Comparison of ENCODE assay signal across 1 cellular context in genomic region chr15:78872972-78873795, GRCh38.
TF ChIP-seq lines count a peak whose summit lies in the region.

No MANE protein-coding gene starts in this region.

TF ChIP-seq in GM23338, 12 proteins besides CTCF, POLR2A, EP300 and RAD21 (continued from another document):
- TF ChIP-seq REST (IDR thresholded peaks at IDR 0.05; ENCODE audit: unreplicated experiment), result no peak
- TF ChIP-seq ETS1 (IDR thresholded peaks at IDR 0.05), result no peak
- no peak for TF ChIP-seq ZNF114 (CRISPR knock-in tag; IDR thresholded peaks at IDR 0.05)
- TF ChIP-seq POLR2AphosphoS5 (IDR thresholded peaks at IDR 0.05; ENCODE audit: low read depth), result peak; percentile 69
